15 cellular contexts compared by ENCODE assay signal in genomic region chr14:104738375-104739019, GRCh38. TPM values are rescaled to one million over a fixed set of nuclear protein-coding genes. Genes with fewer than 3 reads are reported as not detected.
DNase-seq lines count a peak whose midpoint lies in the region; ATAC-seq and TF ChIP-seq lines count a peak whose summit lies in the region.
"Had no signal": no experiment of that assay in that cellular context is flagged by ENCODE, and none has a peak within 500 bp of the region (broad histone marks: within the 10 kb centered on the region; RNA-seq: fewer than 3 reads in every experiment).

No MANE protein-coding gene starts in this region.

- H4K20me1 ChIP-seq in SK-N-SH (ENCODE audit: insufficient read depth), result no peaks in the 10 kb centered on the region
- H4K20me1 ChIP-seq in neural progenitor cell (ENCODE audit: low read depth), result no peaks in the 10 kb centered on the region

- in situ Hi-C loops in gastrocnemius medialis (cut with MboI; ENCODE audit: low sequenced_read_pairs in 4 of 4), result no loop called here

- no peaks in the 10 kb centered on the region for H3K9me3 Mint-ChIP-seq in neural progenitor cell
- H3K9me3 Mint-ChIP-seq in activated CD4-positive, alpha-beta T cell treated with anti-CD3 and anti-CD28 coated beads, Interleukin-2, amount 10 ng/mL, durations not matched to agents 24 days and 14 days, result no peaks in the 10 kb centered on the region
- H3K9me3 Mint-ChIP-seq: CD4-positive, alpha-beta T cell had no signal

- H3K79me2 ChIP-seq in SK-N-SH (ENCODE audit: insufficient read depth) (no peaks in the 10 kb centered on the region), neural progenitor cell (ENCODE audit: low read depth) (no peaks in the 10 kb centered on the region)

- H3K36me3 Mint-ChIP-seq in neural progenitor cell, result peaks cover 6% of the 10 kb centered on the region
- no peaks in the 10 kb centered on the region for H3K36me3 Mint-ChIP-seq in activated CD4-positive, alpha-beta T cell treated with anti-CD3 and anti-CD28 coated beads, Interleukin-2, amount 10 ng/mL, durations not matched to agents 24 days and 14 days (ENCODE audit: low read depth)

- H3K9me3 ChIP-seq in SK-N-SH (no peaks in the 10 kb centered on the region), neural progenitor cell (ENCODE audit: low read depth) (no peaks in the 10 kb centered on the region), gastrocnemius medialis (no peaks in the 10 kb centered on the region)
- H3K9me3 ChIP-seq: A549, Caco-2, HAP-1 had no signal

- H3K9ac ChIP-seq in SK-N-SH (no peak overlapping the region), neural progenitor cell (no peak overlapping the region)

- intact Hi-C loops in gastrocnemius medialis (cut with DNase I; ENCODE audit: low total_unique reads), result no loop called here
- intact Hi-C loops in activated CD4-positive, alpha-beta T cell treated with anti-CD3 and anti-CD28 coated beads, Interleukin-2, amount 10 ng/mL, durations not matched to agents 24 days and 14 days (cut with micrococcal nuclease), result no loop called here

- H3K27ac ChIP-seq in SK-N-SH (ENCODE audit: low read depth in 2 of 2, low read length in 1 of 2) (no peak overlapping the region), neural progenitor cell (no peak overlapping the region), gastrocnemius medialis (peak overlapping the region; percentile 91 to 96 (median 95))
- H3K27ac ChIP-seq: 22Rv1, A549, C4-2B had no signal

- DNase-seq in SK-N-SH (peak; percentile 58), H7 (peak; percentile 55), neural progenitor cell (ENCODE audit: low spot score) (no peak), gastrocnemius medialis (no peak)
- no peak for DNase-seq in activated CD4-positive, alpha-beta T cell treated with anti-CD3 and anti-CD28 coated beads, Interleukin-2, amount 10 ng/mL, durations not matched to agents 24 days and 14 days
- DNase-seq: AML-193; Caco-2; CD4-positive, alpha-beta T cell had no signal

- no peak for TF ChIP-seq EP300 in SK-N-SH (IDR thresholded peaks at IDR 0.05; ENCODE audit: borderline replicate concordance in 1 of 2, low read depth in 1 of 2, low read length in 1 of 2)

- H3K4me2 ChIP-seq in SK-N-SH, result no peak overlapping the region
- H3K4me2 ChIP-seq in neural progenitor cell, result no peak overlapping the region
- H3K4me2 ChIP-seq: A549 had no signal

- CTCF ChIA-PET in SK-N-SH (lab: Yijun Ruan, JAX), result interaction anchor here (1.0 to 3.4 kb wide), 5 partner anchors 14 to 76 kb away, joined by 3 to 23 read pairs (median 3); partner anchors contain the start of gene ADSS1

- POLR2A ChIA-PET in SK-N-SH (lab: Yijun Ruan, JAX), result no interaction called here

- no peak for TF ChIP-seq POLR2A in gastrocnemius medialis (IDR thresholded peaks at IDR 0.05)

- H3K4me3 ChIP-seq in SK-N-SH (ENCODE audit: low read depth in 2 of 2, low read length in 1 of 2) (no peak overlapping the region), H7 (ENCODE audit: insufficient read depth, low read depth, low read length) (no peak overlapping the region), neural progenitor cell (no peak overlapping the region), gastrocnemius medialis (no peak overlapping the region)
- H3K4me3 ChIP-seq: A549, HAP-1 had no signal

- H3K4me1 ChIP-seq in SK-N-SH (ENCODE audit: control insufficient read depth in 1 of 2, insufficient read depth in 2 of 2, low read depth in 1 of 2, low read length in 1 of 2), result peaks cover 0 to 6% of the 10 kb centered on the region in 2 experiments; a peak in 1 of 4 replicates
- no peaks in the 10 kb centered on the region for H3K4me1 ChIP-seq in neural progenitor cell
- H3K4me1 ChIP-seq in gastrocnemius medialis, result peaks cover 40% of the 10 kb centered on the region in 2 donors
- H3K4me1 ChIP-seq: Caco-2, HAP-1 had no signal

- H3K36me3 ChIP-seq in SK-N-SH (replicated peaks in 1 of 2; ENCODE audit: control insufficient read depth in 1 of 2, insufficient read depth in 2 of 2, low read length in 1 of 2) (peaks cover 0 to 5% of the 10 kb centered on the region in 2 experiments), H7 (replicated peaks; ENCODE audit: control insufficient read depth, insufficient read depth, low read length) (peaks cover 4% of the 10 kb centered on the region), neural progenitor cell (no peaks in the 10 kb centered on the region), gastrocnemius medialis (peaks cover 0 to 35% of the 10 kb centered on the region in 2 donors)
- H3K36me3 ChIP-seq: HAP-1 had no signal

- H3K27me3 Mint-ChIP-seq in neural progenitor cell (ENCODE audit: insufficient read depth, low read depth), result peaks cover 6% of the 10 kb centered on the region
- H3K27me3 Mint-ChIP-seq in activated CD4-positive, alpha-beta T cell treated with anti-CD3 and anti-CD28 coated beads, Interleukin-2, amount 10 ng/mL, durations not matched to agents 24 days and 14 days, result no peaks in the 10 kb centered on the region
- H3K27me3 Mint-ChIP-seq: CD4-positive, alpha-beta T cell had no signal

- no peaks in the 10 kb centered on the region for H3F3A ChIP-seq in SK-N-SH (replicated peaks; ENCODE audit: insufficient read depth)
- no peaks in the 10 kb centered on the region for H3F3A ChIP-seq in neural progenitor cell (ENCODE audit: low read depth)

- no peak overlapping the region for H3K4me3 Mint-ChIP-seq in neural progenitor cell
- no peak overlapping the region for H3K4me3 Mint-ChIP-seq in activated CD4-positive, alpha-beta T cell treated with anti-CD3 and anti-CD28 coated beads, Interleukin-2, amount 10 ng/mL, durations not matched to agents 24 days and 14 days
- H3K4me3 Mint-ChIP-seq: CD4-positive, alpha-beta T cell had no signal

- ATAC-seq in SK-N-SH treated with all-trans-retinoic acid at 6 μM for 48 hours (no peak), gastrocnemius medialis (no peak), HG02623 (IDR thresholded peaks at IDR 0.05; ENCODE audit: unreplicated experiment) (no peak), HG02981 (IDR thresholded peaks at IDR 0.05; ENCODE audit: unreplicated experiment) (no peak)
- ATAC-seq: A549 had no signal

- peak overlapping the region; percentile 63 for H3K27ac Mint-ChIP-seq in neural progenitor cell
- no peak overlapping the region for H3K27ac Mint-ChIP-seq in activated CD4-positive, alpha-beta T cell treated with anti-CD3 and anti-CD28 coated beads, Interleukin-2, amount 10 ng/mL, durations not matched to agents 24 days and 14 days
- H3K27ac Mint-ChIP-seq: CD4-positive, alpha-beta T cell had no signal

- WGBS in SK-N-SH (ENCODE audit: low lambda C conversion rate), result 92% methylated on average over 15 of the region's 18 CpGs

- H3K9me2 ChIP-seq in SK-N-SH, result no peaks in the 10 kb centered on the region

- no peak overlapping the region for H2AFZ ChIP-seq in SK-N-SH (ENCODE audit: low read depth)
- H2AFZ ChIP-seq in neural progenitor cell (replicated peaks), result no peak overlapping the region

- H3K4me1 Mint-ChIP-seq in neural progenitor cell, result peaks cover 14% of the 10 kb centered on the region
- H3K4me1 Mint-ChIP-seq in activated CD4-positive, alpha-beta T cell treated with anti-CD3 and anti-CD28 coated beads, Interleukin-2, amount 10 ng/mL, durations not matched to agents 24 days and 14 days, result peaks cover 3% of the 10 kb centered on the region

- H3K27me3 ChIP-seq in SK-N-SH (ENCODE audit: insufficient read depth), result no peaks in the 10 kb centered on the region
- no peaks in the 10 kb centered on the region for H3K27me3 ChIP-seq in H7 (ENCODE audit: control insufficient read depth, insufficient read depth, low read length)
- H3K27me3 ChIP-seq in neural progenitor cell, result no peaks in the 10 kb centered on the region
- no peaks in the 10 kb centered on the region for H3K27me3 ChIP-seq in gastrocnemius medialis

- no peak for TF ChIP-seq RAD21 in SK-N-SH (IDR thresholded peaks at IDR 0.05; ENCODE audit: low read length)

- TF ChIP-seq CTCF in SK-N-SH (IDR thresholded peaks at IDR 0.05), result no peak
- no peak for TF ChIP-seq CTCF in neural progenitor cell (IDR thresholded peaks at IDR 0.05)
- no peak for TF ChIP-seq CTCF in gastrocnemius medialis (IDR thresholded peaks at IDR 0.05 in 4 of 5, conservative IDR thresholded peaks at IDR 0.05 in 1 of 5)

TF ChIP-seq in SK-N-SH treated with all-trans-retinoic acid at 6 μM for 48 hours, 23 proteins besides CTCF, POLR2A, EP300 and RAD21 (continues in another document):
- no peak for TF ChIP-seq BACH2 (CRISPR knock-in tag; IDR thresholded peaks at IDR 0.05; ENCODE audit: borderline replicate concordance)
- no peak for TF ChIP-seq ZFP30 (CRISPR knock-in tag; IDR thresholded peaks at IDR 0.05)

RNA-seq across cellular contexts. Expression of gene SIVA1, which starts 14.4 kb away (rescaled TPM):
- 122 and 137 TPM in 2 replicates for polyA plus RNA-seq in SK-N-SH (2012; rRNA removed)
- 57.2 and 97.8 TPM in 2 replicates for polyA plus RNA-seq in SK-N-SH (2012; cell fraction: cytosol; rRNA removed)
- polyA plus RNA-seq in SK-N-SH (2012; cell fraction: nucleus; rRNA removed), result 109 and 142 TPM in 2 replicates
- 206 and 249 TPM in 2 replicates for total RNA-seq in H7 (2014; rRNA removed; shearing (Covaris generic))
- total RNA-seq in neural progenitor cell (ENCODE audit: low replicate concordance) (139 and 231 TPM in 2 replicates), gastrocnemius medialis (100 to 1,000 TPM; 228 to 357 (median 264) TPM)
- 117 and 123 TPM in 2 replicates for total RNA-seq in activated CD4-positive, alpha-beta T cell treated with anti-CD3 and anti-CD28 coated beads, Interleukin-2, amount 10 ng/mL, durations not matched to agents 24 days and 14 days

RNA-seq across cellular contexts. Expression of gene ADSS1, which starts 14.5 kb away (rescaled TPM):
- 11.8 and 14.3 TPM in 2 replicates for polyA plus RNA-seq in SK-N-SH (2012; rRNA removed)
- polyA plus RNA-seq in SK-N-SH (2012; cell fraction: cytosol; rRNA removed), result 11.0 and 11.2 TPM in 2 replicates
- 44.6 and 48.8 TPM in 2 replicates for polyA plus RNA-seq in SK-N-SH (2012; cell fraction: nucleus; rRNA removed)
- total RNA-seq in H7 (2014; rRNA removed; shearing (Covaris generic)), result 10.3 and 11.2 TPM in 2 replicates
- 25.3 and 26.4 TPM in 2 replicates for total RNA-seq in neural progenitor cell (ENCODE audit: low replicate concordance)
- total RNA-seq in gastrocnemius medialis, result 100 to 1,000 TPM; 165 to 577 (median 232) TPM
- total RNA-seq in activated CD4-positive, alpha-beta T cell treated with anti-CD3 and anti-CD28 coated beads, Interleukin-2, amount 10 ng/mL, durations not matched to agents 24 days and 14 days, result 0.96 and 1.4 TPM in 2 replicates

RNA-seq across cellular contexts. Expression of gene INF2, which starts 49.1 kb away (rescaled TPM):
- 20.1 and 32.5 TPM in 2 replicates for polyA plus RNA-seq in SK-N-SH (2012; rRNA removed)
- polyA plus RNA-seq in SK-N-SH (2012; cell fraction: cytosol; rRNA removed), result 15.4 and 20.2 TPM in 2 replicates
- 97.9 and 115 TPM in 2 replicates for polyA plus RNA-seq in SK-N-SH (2012; cell fraction: nucleus; rRNA removed)
- total RNA-seq in H7 (2014; rRNA removed; shearing (Covaris generic)), result 62.8 and 78.6 TPM in 2 replicates
- 7.8 and 24.0 TPM in 2 replicates for total RNA-seq in neural progenitor cell (ENCODE audit: low replicate concordance)
- 10 to 100 TPM; 11.6 to 34.6 (median 19.7) TPM for total RNA-seq in gastrocnemius medialis
- total RNA-seq in activated CD4-positive, alpha-beta T cell treated with anti-CD3 and anti-CD28 coated beads, Interleukin-2, amount 10 ng/mL, durations not matched to agents 24 days and 14 days, result 90.9 and 92.3 TPM in 2 replicates

RNA-seq across cellular contexts. Expression of gene AKT1, which starts 57.1 kb away (rescaled TPM):
- polyA plus RNA-seq in SK-N-SH (2012; rRNA removed), result 185 and 198 TPM in 2 replicates
- polyA plus RNA-seq in SK-N-SH (2012; cell fraction: cytosol; rRNA removed), result 99.2 and 137 TPM in 2 replicates
- polyA plus RNA-seq in SK-N-SH (2012; cell fraction: nucleus; rRNA removed), result 365 and 420 TPM in 2 replicates
- total RNA-seq in H7 (2014; rRNA removed; shearing (Covaris generic)), result 152 and 165 TPM in 2 replicates
- total RNA-seq in neural progenitor cell (ENCODE audit: low replicate concordance) (67.2 and 92.4 TPM in 2 replicates), gastrocnemius medialis (10 to 100 TPM; 44.4 to 70.4 (median 57.0) TPM)
- 133 and 143 TPM in 2 replicates for total RNA-seq in activated CD4-positive, alpha-beta T cell treated with anti-CD3 and anti-CD28 coated beads, Interleukin-2, amount 10 ng/mL, durations not matched to agents 24 days and 14 days

Comparison
In these comparisons a context has a peak if more than half of its experiments do, and no peak if none do; other contexts are left out.
1. DNase-seq: peak in SK-N-SH (single experiment) and H7 (single experiment); none in neural progenitor cell (single experiment), gastrocnemius medialis (0 of 2) and activated CD4-positive, alpha-beta T cell treated with anti-CD3 and anti-CD28 coated beads, Interleukin-2, amount 10 ng/mL, durations not matched to agents 24 days and 14 days (single experiment).
2. H3K27ac ChIP-seq: peak in gastrocnemius medialis (4 of 4); none in SK-N-SH (0 of 2) and neural progenitor cell (single experiment).